16 cellular contexts compared by ENCODE assay signal in genomic region chr1:246304468-246305259, GRCh38.
DNase-seq lines count a peak whose midpoint lies in the region; ATAC-seq, FAIRE-seq and TF ChIP-seq lines count a peak whose summit lies in the region.
"Had no signal": no experiment of that assay in that cellular context is flagged by ENCODE, and none has a peak within 500 bp of the region (broad histone marks: within the 10 kb centered on the region; RNA-seq: fewer than 3 reads in every experiment).

No MANE protein-coding gene starts in this region.

- POLR2A ChIA-PET in K562 (lab: Yijun Ruan, JAX): no interaction called here

- 59% methylated on average over 5 of the region's 5 CpGs for WGBS in K562 (ENCODE audit: insufficient coverage, low coverage, missing lambda C conversion rate)
- WGBS in small intestine, 3 donors: 94 to 98% (median 97%) methylated on average over 5 of the region's 5 CpGs

- no peaks in the 10 kb centered on the region for H4K20me1 ChIP-seq in K562 (replicated peaks; ENCODE audit: control insufficient read depth, insufficient read depth, low read length)

- no peak overlapping the region for H3K27ac Mint-ChIP-seq in activated naive CD4-positive, alpha-beta T cell treated with anti-CD3 and anti-CD28 coated beads, Interleukin-2, amount 10 ng/mL, durations not matched to agents 7 days and 5 days
- H3K27ac Mint-ChIP-seq: CD4-positive, alpha-beta memory T cell had no signal

- no peak overlapping the region for H3K4me3 Mint-ChIP-seq in activated naive CD4-positive, alpha-beta T cell treated with anti-CD3 and anti-CD28 coated beads, Interleukin-2, amount 10 ng/mL, durations not matched to agents 7 days and 5 days
- H3K4me3 Mint-ChIP-seq: CD4-positive, alpha-beta memory T cell had no signal

- H3K4me1 ChIP-seq in K562 (replicated peaks in 1 of 2; ENCODE audit: control insufficient read depth in 2 of 2, insufficient read depth in 2 of 2, low read length in 2 of 2) (peaks cover 3 to 33% of the 10 kb centered on the region in 2 experiments), small intestine (ENCODE audit: control insufficient read depth in 2 of 2, insufficient read depth in 1 of 2, low read depth in 1 of 2, low read length in 1 of 2) (no peaks in the 10 kb centered on the region)

- no peaks in the 10 kb centered on the region for H3K9me3 Mint-ChIP-seq in activated naive CD4-positive, alpha-beta T cell treated with anti-CD3 and anti-CD28 coated beads, Interleukin-2, amount 10 ng/mL, durations not matched to agents 7 days and 5 days
- H3K9me3 Mint-ChIP-seq: CD4-positive, alpha-beta memory T cell had no signal

- no TSS peak for BruUV-seq in K562 (replicated peaks; lab: Mats Ljungman, UMichigan)

- H3K27me3 ChIP-seq in K562 (ENCODE audit: control insufficient read depth in 2 of 2, insufficient read depth in 2 of 2, low read length in 2 of 2) (no peaks in the 10 kb centered on the region), small intestine (ENCODE audit: control insufficient read depth in 2 of 2, insufficient read depth in 2 of 2, low read length in 2 of 2) (no peaks in the 10 kb centered on the region)
- H3K27me3 ChIP-seq: BE2C had no signal

- TF ChIP-seq CTCF in K562 (IDR thresholded peaks at IDR 0.05 in 2 of 3, conservative IDR thresholded peaks at IDR 0.05 in 1 of 3; ENCODE audit: insufficient read depth in 2 of 3, low read depth in 1 of 3, low read length in 3 of 3): peak in 2 of 3 experiments; percentile 14 to 20; a peak in 3 of 6 replicates

- in situ Hi-C loops in K562 (cut with MboI): no loop called here

- peak overlapping the region in 1 of 2 experiments; percentile 1; a peak in 1 of 4 replicates for H3K9ac ChIP-seq in K562 (ENCODE audit: insufficient read depth in 1 of 2, low read depth in 2 of 2, low read length in 2 of 2)

- no peak overlapping the region for H3K4me2 ChIP-seq in K562 (ENCODE audit: insufficient read depth, low read length)

- no peaks in the 10 kb centered on the region for H3K9me3 ChIP-seq in K562 (replicated peaks; ENCODE audit: control insufficient read depth, insufficient read depth, low read depth, low read length)
- no peaks in the 10 kb centered on the region for H3K9me3 ChIP-seq in small intestine (ENCODE audit: control insufficient read depth, low read depth)
- H3K9me3 ChIP-seq: BE2C had no signal

- H3K79me2 ChIP-seq in K562 (ENCODE audit: control insufficient read depth, insufficient read depth, low read length): no peaks in the 10 kb centered on the region

- H3K4me1 Mint-ChIP-seq in activated naive CD4-positive, alpha-beta T cell treated with anti-CD3 and anti-CD28 coated beads, Interleukin-2, amount 10 ng/mL, durations not matched to agents 7 days and 5 days: no peaks in the 10 kb centered on the region
- H3K4me1 Mint-ChIP-seq: CD4-positive, alpha-beta memory T cell had no signal

- CTCF ChIA-PET in K562 (lab: Yijun Ruan, JAX; ENCODE audit: low intra/inter-chr PET ratio): no interaction called here
- CTCF ChIA-PET in activated naive CD4-positive, alpha-beta T cell treated with anti-CD3 and anti-CD28 coated beads, Interleukin-2, amount 10 ng/mL, durations not matched to agents 7 days and 5 days (lab: Charles Lee): interaction anchor here (0.7 kb wide), 1 partner anchor 1197 kb away, joined by 3 read pairs; no protein-coding TSS in a partner anchor

- no peak for TF ChIP-seq EP300 in K562 (IDR thresholded peaks at IDR 0.05; ENCODE audit: low read length)

- no peaks in the 10 kb centered on the region for H3K27me3 Mint-ChIP-seq in activated naive CD4-positive, alpha-beta T cell treated with anti-CD3 and anti-CD28 coated beads, Interleukin-2, amount 10 ng/mL, durations not matched to agents 7 days and 5 days
- H3K27me3 Mint-ChIP-seq: CD4-positive, alpha-beta memory T cell had no signal

- intact Hi-C loops in K562 (cut with micrococcal nuclease): loop anchor here (5.0 to 10.0 kb wide), 2 partner anchors 123 to 270 kb away; no protein-coding TSS in a partner anchor

- H3K27ac ChIP-seq in K562 (ENCODE audit: extremely low read depth, low read depth, low read length) (peak overlapping the region; percentile 82; the same call in 1 of the 3 replicates), small intestine (ENCODE audit: low read depth in 1 of 2, low read length in 1 of 2) (no peak overlapping the region)
- H3K27ac ChIP-seq: C4-2B, HL-60 had no signal

- DNase-seq in GM19239 (ENCODE audit: insufficient read length, low spot score) (no peak), NCI-H2227 treated with DMSO at 0.1 percent for 48 hours (lab: John Stamatoyannopoulos, UW) (peak; percentile 58), K562 (ENCODE audit: extremely low read depth in 1 of 4, low spot score in 3 of 4) (peak in 2 of 4 experiments; percentile 25 to 28), NCI-H1092 treated with DMSO at 0.1 percent for 48 hours (lab: John Stamatoyannopoulos, UW) (no peak), small intestine (no peak)
- no peak for DNase-seq in activated naive CD4-positive, alpha-beta T cell treated with anti-CD3 and anti-CD28 coated beads, Interleukin-2, amount 10 ng/mL, durations not matched to agents 7 days and 5 days
- DNase-seq: BE2C; CD4-positive, alpha-beta memory T cell; DMS153; DMS79 treated with DMSO at 0.1 percent for 48 hours; EL had no signal

- H2AFZ ChIP-seq in K562 (ENCODE audit: low read depth, low read length): peak overlapping the region; percentile 19; the same call in 1 of the 2 replicates

- TF ChIP-seq POLR2A in K562 (conservative IDR thresholded peaks at IDR 0.05): no peak

- ATAC-seq in K562 (peak; percentile 16; the same call in 2 of the 3 replicates), HG02981 (IDR thresholded peaks at IDR 0.05; ENCODE audit: unreplicated experiment) (no peak)
- ATAC-seq: HCT116 had no signal

- TF ChIP-seq RAD21 in K562 (CRISPR knock-in tag; conservative IDR thresholded peaks at IDR 0.05 in 1 of 2, IDR thresholded peaks at IDR 0.05 in 1 of 2): 0 out of 4 replicates have a peak, but pooled peaks of 1 of the 2 experiments have one; percentile 7

- FAIRE-seq in GM19239 (lab: Jason Lieb, UNC): peak; percentile 11
- FAIRE-seq in K562 (lab: Jason Lieb, UNC): peak; percentile 37
- FAIRE-seq in small intestine (lab: Jason Lieb, UNC): no peak
- FAIRE-seq: GM12892 had no signal

- H3K36me3 ChIP-seq in K562 (ENCODE audit: control insufficient read depth, insufficient read depth, low read length): no peaks in the 10 kb centered on the region
- no peaks in the 10 kb centered on the region for H3K36me3 ChIP-seq in small intestine (ENCODE audit: control insufficient read depth in 2 of 2, insufficient read depth in 2 of 2, low read length in 2 of 2)
- H3K36me3 ChIP-seq: BE2C had no signal

- H3K9me1 ChIP-seq in K562 (ENCODE audit: control insufficient read depth, insufficient read depth, low read length): no peaks in the 10 kb centered on the region

- H3K4me3 ChIP-seq in K562: no peak overlapping the region
- H3K4me3 ChIP-seq in small intestine (ENCODE audit: low read depth in 1 of 2, low read length in 2 of 2): no peak overlapping the region

- H3K36me3 Mint-ChIP-seq in activated naive CD4-positive, alpha-beta T cell treated with anti-CD3 and anti-CD28 coated beads, Interleukin-2, amount 10 ng/mL, durations not matched to agents 7 days and 5 days: no peaks in the 10 kb centered on the region

TF ChIP-seq in K562, 482 proteins besides CTCF, POLR2A, EP300 and RAD21 (continues in another document):
- TF ChIP-seq, protein P1, sequence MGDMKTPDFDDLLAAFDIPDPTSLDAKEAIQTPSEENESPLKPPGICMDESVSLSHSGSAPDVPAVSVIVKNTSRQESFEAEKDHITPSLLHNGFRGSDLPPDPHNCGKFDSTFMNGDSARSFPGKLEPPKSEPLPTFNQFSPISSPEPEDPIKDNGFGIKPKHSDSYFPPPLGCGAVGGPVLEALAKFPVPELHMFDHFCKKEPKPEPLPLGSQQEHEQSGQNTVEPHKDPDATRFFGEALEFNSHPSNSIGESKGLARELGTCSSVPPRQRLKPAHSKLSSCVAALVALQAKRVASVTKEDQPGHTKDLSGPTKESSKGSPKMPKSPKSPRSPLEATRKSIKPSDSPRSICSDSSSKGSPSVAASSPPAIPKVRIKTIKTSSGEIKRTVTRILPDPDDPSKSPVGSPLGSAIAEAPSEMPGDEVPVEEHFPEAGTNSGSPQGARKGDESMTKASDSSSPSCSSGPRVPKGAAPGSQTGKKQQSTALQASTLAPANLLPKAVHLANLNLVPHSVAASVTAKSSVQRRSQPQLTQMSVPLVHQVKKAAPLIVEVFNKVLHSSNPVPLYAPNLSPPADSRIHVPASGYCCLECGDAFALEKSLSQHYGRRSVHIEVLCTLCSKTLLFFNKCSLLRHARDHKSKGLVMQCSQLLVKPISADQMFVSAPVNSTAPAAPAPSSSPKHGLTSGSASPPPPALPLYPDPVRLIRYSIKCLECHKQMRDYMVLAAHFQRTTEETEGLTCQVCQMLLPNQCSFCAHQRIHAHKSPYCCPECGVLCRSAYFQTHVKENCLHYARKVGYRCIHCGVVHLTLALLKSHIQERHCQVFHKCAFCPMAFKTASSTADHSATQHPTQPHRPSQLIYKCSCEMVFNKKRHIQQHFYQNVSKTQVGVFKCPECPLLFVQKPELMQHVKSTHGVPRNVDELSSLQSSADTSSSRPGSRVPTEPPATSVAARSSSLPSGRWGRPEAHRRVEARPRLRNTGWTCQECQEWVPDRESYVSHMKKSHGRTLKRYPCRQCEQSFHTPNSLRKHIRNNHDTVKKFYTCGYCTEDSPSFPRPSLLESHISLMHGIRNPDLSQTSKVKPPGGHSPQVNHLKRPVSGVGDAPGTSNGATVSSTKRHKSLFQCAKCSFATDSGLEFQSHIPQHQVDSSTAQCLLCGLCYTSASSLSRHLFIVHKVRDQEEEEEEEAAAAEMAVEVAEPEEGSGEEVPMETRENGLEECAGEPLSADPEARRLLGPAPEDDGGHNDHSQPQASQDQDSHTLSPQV (IDR thresholded peaks at IDR 0.05): peak; percentile 55; the same call in 1 of the 2 replicates
- TF ChIP-seq ZNF707 (CRISPR knock-in tag; conservative IDR thresholded peaks at IDR 0.05): 0 out of 2 replicates have a peak, but pooled peaks have one; percentile 22
- peak; percentile 86 for TF ChIP-seq DACH1 (IDR thresholded peaks at IDR 0.05; ENCODE audit: partially characterized antibody)
- no peak for TF ChIP-seq ZNF551 (CRISPR knock-in tag; IDR thresholded peaks at IDR 0.05)
- peak; percentile 55; the same call in 1 of the 2 replicates for TF ChIP-seq DDX20 (tag; IDR thresholded peaks at IDR 0.05; ENCODE audit: low read depth)
- TF ChIP-seq LEF1 (IDR thresholded peaks at IDR 0.05): no peak
- TF ChIP-seq, protein P2, sequence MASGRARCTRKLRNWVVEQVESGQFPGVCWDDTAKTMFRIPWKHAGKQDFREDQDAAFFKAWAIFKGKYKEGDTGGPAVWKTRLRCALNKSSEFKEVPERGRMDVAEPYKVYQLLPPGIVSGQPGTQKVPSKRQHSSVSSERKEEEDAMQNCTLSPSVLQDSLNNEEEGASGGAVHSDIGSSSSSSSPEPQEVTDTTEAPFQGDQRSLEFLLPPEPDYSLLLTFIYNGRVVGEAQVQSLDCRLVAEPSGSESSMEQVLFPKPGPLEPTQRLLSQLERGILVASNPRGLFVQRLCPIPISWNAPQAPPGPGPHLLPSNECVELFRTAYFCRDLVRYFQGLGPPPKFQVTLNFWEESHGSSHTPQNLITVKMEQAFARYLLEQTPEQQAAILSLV (tag; IDR thresholded peaks at IDR 0.05): 0 out of 2 replicates have a peak, but pooled peaks have one; percentile 12
- TF ChIP-seq ZNF778 (CRISPR knock-in tag; IDR thresholded peaks at IDR 0.05): 0 out of 2 replicates have a peak, but pooled peaks have one; percentile 62
